In genomic region chr6:93299622-93300021, GRCh38 we compare ENCODE assay signal across 8 cellular contexts.
"Had no signal": no experiment of that assay in that cellular context is flagged by ENCODE, and none has a peak within 500 bp of the region (broad histone marks: within the 10 kb centered on the region; RNA-seq: fewer than 3 reads in every experiment).

No MANE protein-coding gene starts in this region.

- H3K4me1 Mint-ChIP-seq: IgD-negative memory B cell had no signal

- DNase-seq: IMR-90, KBM-7, KG1 had no signal

- H3K4me3 Mint-ChIP-seq: IgD-negative memory B cell had no signal

- H3K27ac ChIP-seq: HL-60, KMS-11 had no signal

- H3K27ac Mint-ChIP-seq: IgD-negative memory B cell had no signal

- ATAC-seq: HepG2, K562 had no signal

- H3K27me3 Mint-ChIP-seq: IgD-negative memory B cell had no signal

- H3K4me3 ChIP-seq: K562 had no signal
